ENCODE assay signal across 17 cellular contexts in the genomic region with DNA sequence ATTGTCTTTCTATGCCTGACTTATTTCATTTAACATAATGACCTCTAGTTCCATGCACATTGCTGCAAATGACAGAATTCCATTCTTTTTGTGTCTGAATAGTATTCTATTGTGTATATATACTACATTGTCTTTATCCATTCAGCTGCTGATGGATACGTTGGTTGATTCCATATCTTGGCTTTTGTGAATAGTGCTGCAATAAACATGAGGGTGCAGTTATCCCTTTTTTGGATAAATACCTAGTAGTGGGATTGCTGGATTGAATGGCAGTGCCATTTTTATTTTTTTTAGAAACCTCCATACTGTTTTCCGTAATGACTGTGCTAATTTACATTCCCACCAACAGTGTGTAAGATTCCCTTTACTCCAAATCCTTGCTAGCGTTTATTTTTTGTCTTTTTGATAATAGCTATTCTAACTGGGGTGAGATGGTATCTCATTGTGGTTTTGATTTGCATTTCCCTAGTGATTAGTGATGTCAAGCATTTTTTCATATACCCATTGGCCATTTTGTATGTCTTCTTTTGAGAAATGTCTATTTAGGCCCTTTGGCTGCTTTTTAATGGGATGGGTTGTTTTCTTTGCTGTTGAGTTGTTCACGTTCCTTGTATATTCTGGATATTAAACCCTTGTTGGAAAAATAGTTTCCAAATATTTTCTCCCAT. TPM values are rescaled to one million over a fixed set of nuclear protein-coding genes. Genes with fewer than 3 reads are reported as not detected.
DNase-seq lines count a peak whose midpoint lies in the region; ATAC-seq, FAIRE-seq and TF ChIP-seq lines count a peak whose summit lies in the region.
"Had no signal": no experiment of that assay in that cellular context is flagged by ENCODE, and none has a peak within 500 bp of the region (broad histone marks: within the 10 kb centered on the region; RNA-seq: fewer than 3 reads in every experiment).

No MANE protein-coding gene starts in this region.

- H3K9me3 ChIP-seq in MM.1S (replicated peaks; ENCODE audit: insufficient read depth, low read length) (no peaks in the 10 kb centered on the region), astrocyte (ENCODE audit: insufficient read depth, low read depth, low read length) (no peaks in the 10 kb centered on the region)

- no peaks in the 10 kb centered on the region for H3K27me3 ChIP-seq in MM.1S (replicated peaks; ENCODE audit: insufficient read depth, low read length)
- H3K27me3 ChIP-seq in astrocyte (ENCODE audit: insufficient read depth, low read length): no peaks in the 10 kb centered on the region
- H3K27me3 ChIP-seq: esophagus muscularis mucosa had no signal

- H3K9ac ChIP-seq in MM.1S (ENCODE audit: low read length): no peak overlapping the region
- no peak overlapping the region for H3K9ac ChIP-seq in astrocyte (ENCODE audit: low read length)

- H3K4me2 ChIP-seq in MM.1S (ENCODE audit: low read depth, low read length) (peak overlapping the region; percentile 45; the same call in 1 of the 2 replicates), astrocyte (ENCODE audit: low read length) (no peak overlapping the region)

- H3K4me1 ChIP-seq in MM.1S (ENCODE audit: low read length) (peaks cover 6% of the 10 kb centered on the region; the same call in 1 of the 2 replicates), astrocyte (ENCODE audit: insufficient read depth, low read length) (no peaks in the 10 kb centered on the region)

- H4K20me1 ChIP-seq in MM.1S (ENCODE audit: insufficient read depth, low read length): no peaks in the 10 kb centered on the region
- H4K20me1 ChIP-seq in astrocyte (ENCODE audit: insufficient read depth, low read length): no peaks in the 10 kb centered on the region

- H3K4me3 ChIP-seq in MM.1S (ENCODE audit: low read length): no peak overlapping the region
- no peak overlapping the region for H3K4me3 ChIP-seq in astrocyte (ENCODE audit: insufficient read depth, low read depth, low read length)
- H3K4me3 ChIP-seq: HAP-1 had no signal

- FAIRE-seq in astrocyte (lab: Jason Lieb, UNC): no peak

- no peaks in the 10 kb centered on the region for H3K9me2 ChIP-seq in MM.1S (replicated peaks; ENCODE audit: insufficient read depth, low read length)

- CTCF ChIA-PET in activated naive CD4-positive, alpha-beta T cell treated with anti-CD3 and anti-CD28 coated beads for 36 hours (lab: Charles Lee): interaction anchor here (0.9 to 4.9 kb wide), 4 partner anchors 12 to 173 kb away, joined by 3 to 68 read pairs (median 4); no protein-coding TSS in a partner anchor

- peak overlapping the region; percentile 100 for H3K27ac Mint-ChIP-seq in activated naive CD4-positive, alpha-beta T cell treated with anti-CD3 and anti-CD28 coated beads for 36 hours
- H3K27ac Mint-ChIP-seq in astrocyte (ENCODE audit: unreplicated experiment): no peak overlapping the region
- peak overlapping the region; percentile 43 for H3K27ac Mint-ChIP-seq in stimulated activated naive B cell treated with anti-CD40 and anti-IgM and Interleukin-4, amounts not matched to agents 10 μg/mL and 1 μg/mL and 100 μg/mL, for 72 hours

- peak overlapping the region; percentile 81 for H3K4me3 Mint-ChIP-seq in activated naive CD4-positive, alpha-beta T cell treated with anti-CD3 and anti-CD28 coated beads for 36 hours
- H3K4me3 Mint-ChIP-seq in astrocyte (ENCODE audit: unreplicated experiment): peak overlapping the region; percentile 82
- H3K4me3 Mint-ChIP-seq in stimulated activated naive B cell treated with anti-CD40 and anti-IgM and Interleukin-4, amounts not matched to agents 10 μg/mL and 1 μg/mL and 100 μg/mL, for 72 hours: peak overlapping the region; percentile 76 to 99

- H3K36me3 ChIP-seq in MM.1S (replicated peaks; ENCODE audit: insufficient read depth, low read length) (no peaks in the 10 kb centered on the region), astrocyte (ENCODE audit: insufficient read depth, low read length) (no peaks in the 10 kb centered on the region)
- H3K36me3 ChIP-seq: esophagus muscularis mucosa, HAP-1 had no signal

- no peak overlapping the region for H3K27ac ChIP-seq in MM.1S (ENCODE audit: low read length)
- no peak overlapping the region for H3K27ac ChIP-seq in astrocyte (ENCODE audit: low read depth, low read length)
- H3K27ac ChIP-seq: esophagus muscularis mucosa, VCaP had no signal

- peaks cover 70% of the 10 kb centered on the region for H3K36me3 Mint-ChIP-seq in activated naive CD4-positive, alpha-beta T cell treated with anti-CD3 and anti-CD28 coated beads for 36 hours (ENCODE audit: low read depth)
- H3K36me3 Mint-ChIP-seq in astrocyte (ENCODE audit: low read depth, unreplicated experiment): peaks cover 7% of the 10 kb centered on the region
- H3K36me3 Mint-ChIP-seq in stimulated activated naive B cell treated with anti-CD40 and anti-IgM and Interleukin-4, amounts not matched to agents 10 μg/mL and 1 μg/mL and 100 μg/mL, for 72 hours: peaks cover 33 to 45% of the 10 kb centered on the region in 2 donors

- H3F3A ChIP-seq in MM.1S (ENCODE audit: insufficient read depth, low read length): peaks cover 14% of the 10 kb centered on the region

- no peaks in the 10 kb centered on the region for H3K27me3 Mint-ChIP-seq in activated naive CD4-positive, alpha-beta T cell treated with anti-CD3 and anti-CD28 coated beads for 36 hours (ENCODE audit: low read depth)
- no peaks in the 10 kb centered on the region for H3K27me3 Mint-ChIP-seq in astrocyte (ENCODE audit: low read depth, unreplicated experiment)
- no peaks in the 10 kb centered on the region for H3K27me3 Mint-ChIP-seq in stimulated activated naive B cell treated with anti-CD40 and anti-IgM and Interleukin-4, amounts not matched to agents 10 μg/mL and 1 μg/mL and 100 μg/mL, for 72 hours

- ATAC-seq in stimulated activated naive B cell treated with anti-CD40 and anti-IgM and Interleukin-4, amounts not matched to agents 10 μg/mL and 1 μg/mL and 100 μg/mL, for 72 hours (replicated peaks): no peak
- ATAC-seq in GM19395 (IDR thresholded peaks at IDR 0.05; ENCODE audit: unreplicated experiment) (no peak), HG03469 (IDR thresholded peaks at IDR 0.05; ENCODE audit: unreplicated experiment) (no peak)

- no peak for TF ChIP-seq CTCF in MM.1S (IDR thresholded peaks at IDR 0.05; ENCODE audit: low read length)
- no peak for TF ChIP-seq CTCF in astrocyte (IDR thresholded peaks at IDR 0.05; ENCODE audit: insufficient read depth, low read depth, low read length)

- peaks cover 57% of the 10 kb centered on the region for H3K4me1 Mint-ChIP-seq in activated naive CD4-positive, alpha-beta T cell treated with anti-CD3 and anti-CD28 coated beads for 36 hours (ENCODE audit: low read depth)
- H3K4me1 Mint-ChIP-seq in astrocyte (ENCODE audit: low read depth, unreplicated experiment): peaks cover 2% of the 10 kb centered on the region
- H3K4me1 Mint-ChIP-seq in stimulated activated naive B cell treated with anti-CD40 and anti-IgM and Interleukin-4, amounts not matched to agents 10 μg/mL and 1 μg/mL and 100 μg/mL, for 72 hours: peaks cover 41 to 63% of the 10 kb centered on the region in 2 donors

- H2AFZ ChIP-seq in MM.1S (ENCODE audit: low read length) (no peak overlapping the region), astrocyte (ENCODE audit: low read depth, low read length) (no peak overlapping the region)

- H3K9me3 Mint-ChIP-seq in activated naive CD4-positive, alpha-beta T cell treated with anti-CD3 and anti-CD28 coated beads for 36 hours: peaks cover 27% of the 10 kb centered on the region
- H3K9me3 Mint-ChIP-seq in astrocyte (ENCODE audit: unreplicated experiment): peaks cover 22% of the 10 kb centered on the region
- peaks cover 14 to 23% of the 10 kb centered on the region in 2 donors for H3K9me3 Mint-ChIP-seq in stimulated activated naive B cell treated with anti-CD40 and anti-IgM and Interleukin-4, amounts not matched to agents 10 μg/mL and 1 μg/mL and 100 μg/mL, for 72 hours

- intact Hi-C loops in activated naive CD4-positive, alpha-beta T cell treated with anti-CD3 and anti-CD28 coated beads for 36 hours (cut with micrococcal nuclease): loop anchor here (10.0 kb wide), 2 partner anchors 546 to 984 kb away; a partner anchor contains a TSS

- H3K79me2 ChIP-seq in MM.1S (ENCODE audit: low read length) (peaks cover 64% of the 10 kb centered on the region), astrocyte (ENCODE audit: insufficient read depth, low read length) (no peaks in the 10 kb centered on the region)

- no peak for DNase-seq in activated naive CD4-positive, alpha-beta T cell treated with anti-CD3 and anti-CD28 coated beads for 36 hours
- DNase-seq in activated naive CD4-positive, alpha-beta T cell treated with Interleukin-2 at 50 U/mL for 16 hours: no peak
- no peak for DNase-seq in MM.1S
- DNase-seq in astrocyte (ENCODE audit: low read depth): no peak
- no peak for DNase-seq in stimulated activated naive B cell treated with anti-CD40 and anti-IgM and Interleukin-4, amounts not matched to agents 10 μg/mL and 1 μg/mL and 100 μg/mL, for 72 hours
- no peak for DNase-seq in effector CD8-positive, alpha-beta T cell (lab: John Stamatoyannopoulos, UW)
- DNase-seq: activated effector memory CD4-positive, alpha-beta T cell treated with Interleukin-2 at 50 U/mL for 16 hours; DMS53; NCI-H1105; NCI-H524 treated with DMSO at 0.1 percent for 48 hours; SIG-M5 had no signal

RNA-seq across cellular contexts. Expression of a gene that starts 2.3 kb away (rescaled TPM):
- 100 to 1,000 TPM; 191 to 196 TPM for total RNA-seq in activated naive CD4-positive, alpha-beta T cell treated with anti-CD3 and anti-CD28 coated beads for 36 hours
- 94.2 and 132 TPM in 2 replicates for total RNA-seq in astrocyte
- total RNA-seq: osteocyte had no signal

RNA-seq across cellular contexts. Expression of a gene that starts 42.4 kb away (rescaled TPM):
- total RNA-seq in activated naive CD4-positive, alpha-beta T cell treated with anti-CD3 and anti-CD28 coated beads for 36 hours: 10 to 100 TPM; 26.1 to 28.0 TPM
- 33.8 and 37.1 TPM in 2 replicates for total RNA-seq in astrocyte
